ENCODE assay signal across 9 cellular contexts in the genomic region with DNA sequence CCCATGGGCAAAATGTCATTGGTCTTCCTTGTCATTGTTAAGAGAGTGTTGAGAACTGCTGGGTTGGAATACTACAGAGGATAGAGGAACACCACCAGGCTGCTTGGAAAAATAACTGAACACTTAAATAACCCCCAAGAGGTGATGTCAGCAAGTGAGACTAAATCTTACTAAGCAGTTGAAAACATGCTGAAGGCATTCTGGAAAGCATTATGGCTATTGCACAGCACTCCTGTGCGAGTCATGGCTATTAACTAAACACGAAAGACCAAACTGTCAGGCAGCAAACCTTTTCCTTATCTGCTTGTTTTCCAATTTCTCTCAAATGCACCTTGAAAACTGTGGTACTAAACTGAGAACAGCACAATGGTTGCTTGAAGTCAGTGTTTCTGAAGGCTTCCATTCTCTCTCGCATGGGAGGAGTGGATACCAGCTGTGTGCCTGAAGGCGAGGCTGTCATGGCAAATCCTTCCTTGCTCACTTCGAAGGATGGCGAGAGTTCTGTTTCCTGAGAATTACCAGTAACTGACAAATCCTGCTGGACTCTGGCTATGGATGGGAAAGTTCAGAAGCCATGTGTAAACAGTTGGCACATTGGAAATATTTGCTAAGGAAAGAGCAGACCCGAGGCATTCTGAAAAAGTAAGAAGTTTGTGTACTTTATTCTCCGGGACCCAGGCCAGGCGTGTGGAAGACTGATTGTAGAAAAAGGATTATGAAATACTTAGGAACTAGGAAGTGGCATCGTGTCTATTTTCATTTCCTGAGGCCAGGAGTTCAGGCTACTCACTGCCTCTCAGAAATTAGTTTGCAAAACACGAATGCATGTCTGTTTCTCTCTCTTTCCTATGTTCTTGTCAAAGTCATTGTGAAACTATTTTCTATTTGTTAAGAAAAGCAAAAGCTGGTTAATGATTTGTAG.
DNase-seq lines count a peak whose midpoint lies in the region; ATAC-seq and TF ChIP-seq lines count a peak whose summit lies in the region.
"Had no signal": no experiment of that assay in that cellular context is flagged by ENCODE, and none has a peak within 500 bp of the region (broad histone marks: within the 10 kb centered on the region; RNA-seq: fewer than 3 reads in every experiment).

No MANE protein-coding gene starts in this region.

- H3K4me1 Mint-ChIP-seq in glutamatergic neuron (ENCODE audit: low read depth, unreplicated experiment): no peaks in the 10 kb centered on the region

- no peaks in the 10 kb centered on the region for H3K36me3 Mint-ChIP-seq in activated naive CD4-positive, alpha-beta T cell treated with anti-CD3 and anti-CD28 coated beads, Interleukin-2, amount 50 U/mL, for 72 hours
- no peaks in the 10 kb centered on the region for H3K36me3 Mint-ChIP-seq in glutamatergic neuron (ENCODE audit: unreplicated experiment)

- H3K36me3 ChIP-seq in BJ (ENCODE audit: control insufficient read depth, insufficient read depth, low read length) (no peaks in the 10 kb centered on the region), colonic mucosa (no peaks in the 10 kb centered on the region), muscle layer of colon (ENCODE audit: insufficient read depth, low read length) (no peaks in the 10 kb centered on the region)

- H3K4me3 ChIP-seq in BJ (ENCODE audit: low read depth, low read length): peak overlapping the region; percentile 24
- H3K4me3 ChIP-seq in colonic mucosa: no peak overlapping the region
- H3K4me3 ChIP-seq in muscle layer of colon (ENCODE audit: low read depth in 1 of 2, low read length in 2 of 2): peak overlapping the region in 1 of 2 donors; percentile 10

- intact Hi-C loops in colonic mucosa (cut with DNase I): no loop called here
- intact Hi-C loops in posterior cingulate gyrus (cut with DNase I): no loop called here

- no peak overlapping the region for H3K9ac ChIP-seq in colonic mucosa (ENCODE audit: low read depth in 2 of 2, low read length in 2 of 2)
- peak overlapping the region; percentile 20 for H3K9ac ChIP-seq in muscle layer of colon (ENCODE audit: low read length)

- CTCF ChIA-PET in BJ (lab: Yijun Ruan, JAX): no interaction called here

- POLR2A ChIA-PET in BJ (lab: Charles Lee): interaction anchor here (0.5 kb wide), 1 partner anchor 576 kb away, joined by 4 read pairs; no protein-coding TSS in a partner anchor

- H3K9me3 ChIP-seq in colonic mucosa: no peaks in the 10 kb centered on the region
- no peaks in the 10 kb centered on the region for H3K9me3 ChIP-seq in muscle layer of colon (ENCODE audit: low read length)

- H3K27me3 ChIP-seq in BJ (ENCODE audit: control insufficient read depth, insufficient read depth, low read length) (no peaks in the 10 kb centered on the region), colonic mucosa (no peaks in the 10 kb centered on the region), muscle layer of colon (ENCODE audit: control insufficient read depth in 1 of 2, insufficient read depth in 2 of 2, low read length in 2 of 2) (no peaks in the 10 kb centered on the region)

- H3K9me3 Mint-ChIP-seq in activated naive CD4-positive, alpha-beta T cell treated with anti-CD3 and anti-CD28 coated beads, Interleukin-2, amount 50 U/mL, for 72 hours: peaks cover 0 to 3% of the 10 kb centered on the region in 2 donors
- H3K9me3 Mint-ChIP-seq in glutamatergic neuron (ENCODE audit: unreplicated experiment): peaks cover 1% of the 10 kb centered on the region

- H3K4me1 ChIP-seq in colonic mucosa (no peaks in the 10 kb centered on the region), muscle layer of colon (ENCODE audit: insufficient read depth, low read length) (peaks cover 13% of the 10 kb centered on the region)

- no peaks in the 10 kb centered on the region for H3K27me3 Mint-ChIP-seq in glutamatergic neuron (ENCODE audit: unreplicated experiment)

- H3K27ac ChIP-seq in colonic mucosa: no peak overlapping the region
- H3K27ac ChIP-seq in muscle layer of colon (ENCODE audit: low read depth, low read length): no peak overlapping the region

- no peak for TF ChIP-seq CTCF in BJ (IDR thresholded peaks at IDR 0.05; ENCODE audit: insufficient read depth, low read depth, low read length)
- TF ChIP-seq CTCF in colonic mucosa (IDR thresholded peaks at IDR 0.05): no peak
- TF ChIP-seq CTCF in glutamatergic neuron (IDR thresholded peaks at IDR 0.05; ENCODE audit: partially characterized antibody, unreplicated experiment): no peak

- ATAC-seq in HG03432 (IDR thresholded peaks at IDR 0.05; ENCODE audit: unreplicated experiment): peak; percentile 63
- no peak for ATAC-seq in activated naive CD4-positive, alpha-beta T cell treated with anti-CD3 and anti-CD28 coated beads, Interleukin-2, amount 50 U/mL, for 72 hours

- no peak overlapping the region for H3K4me3 Mint-ChIP-seq in glutamatergic neuron (ENCODE audit: unreplicated experiment)

- DNase-seq in BJ (ENCODE audit: low read depth) (peak; percentile 73), colonic mucosa (peak; percentile 68), cerebellar cortex (ENCODE audit: low spot score) (no peak), posterior cingulate gyrus (no peak), glutamatergic neuron (no peak)
- no peak for DNase-seq in activated naive CD4-positive, alpha-beta T cell treated with anti-CD3 and anti-CD28 coated beads, Interleukin-2, amount 50 U/mL, for 72 hours (ENCODE audit: low spot score in 2 of 2)
- DNase-seq: DND-41 had no signal

- H3K27ac Mint-ChIP-seq in activated naive CD4-positive, alpha-beta T cell treated with anti-CD3 and anti-CD28 coated beads, Interleukin-2, amount 50 U/mL, for 72 hours: no peak overlapping the region
- no peak overlapping the region for H3K27ac Mint-ChIP-seq in glutamatergic neuron (ENCODE audit: unreplicated experiment)

Comparison
In these comparisons a context has a peak if more than half of its experiments do, and no peak if none do; other contexts are left out.
1. DNase-seq: peak in BJ (single experiment) and colonic mucosa (single experiment); none in activated naive CD4-positive, alpha-beta T cell treated with anti-CD3 and anti-CD28 coated beads, Interleukin-2, amount 50 U/mL, for 72 hours (0 of 2), cerebellar cortex (single experiment), posterior cingulate gyrus (0 of 10) and glutamatergic neuron (single experiment).